19 cellular contexts compared by ENCODE assay signal in genomic region chr6:63449714-63450113, GRCh38.
DNase-seq lines count a peak whose midpoint lies in the region; ATAC-seq, FAIRE-seq and TF ChIP-seq lines count a peak whose summit lies in the region.
"Had no signal": no experiment of that assay in that cellular context is flagged by ENCODE, and none has a peak within 500 bp of the region (broad histone marks: within the 10 kb centered on the region; RNA-seq: fewer than 3 reads in every experiment).

No MANE protein-coding gene starts in this region.

- no peaks in the 10 kb centered on the region for H3K4me1 ChIP-seq in mesenchymal stem cell (ENCODE audit: control insufficient read depth, insufficient read depth, low read depth, low read length)
- H3K4me1 ChIP-seq in sigmoid colon, result peaks cover 0 to 23% (median 14%) of the 10 kb centered on the region in 4 donors
- H3K4me1 ChIP-seq in MM.1S (ENCODE audit: low read length), result no peaks in the 10 kb centered on the region

- H4K91ac ChIP-seq in mesenchymal stem cell (ENCODE audit: low read length), result no peak overlapping the region

- no peak overlapping the region for H3K23ac ChIP-seq in mesenchymal stem cell (ENCODE audit: low read length in 2 of 2)

- H3K4me2 ChIP-seq in mesenchymal stem cell (ENCODE audit: low read length, poor library complexity, severe bottlenecking), result no peak overlapping the region
- H3K4me2 ChIP-seq in MM.1S (ENCODE audit: low read depth, low read length), result no peak overlapping the region

- FAIRE-seq in GM12891 (lab: Jason Lieb, UNC), result no peak
- FAIRE-seq: GM12878, GM18507 had no signal

- peak in 3 of 4 donors; percentile 20 to 50 (median 22) for TF ChIP-seq EP300 in sigmoid colon (IDR thresholded peaks at IDR 0.05)

- H3K18ac ChIP-seq in mesenchymal stem cell (ENCODE audit: low read depth in 1 of 2, low read length in 2 of 2), result no peak overlapping the region

- H3K27ac ChIP-seq in mesenchymal stem cell (ENCODE audit: low read length, poor library complexity, severe bottlenecking) (no peak overlapping the region), sigmoid colon (peak overlapping the region in 3 of 4 donors; percentile 37 to 71 (median 40)), MM.1S (ENCODE audit: low read length) (no peak overlapping the region)

- ATAC-seq in HG02759 (IDR thresholded peaks at IDR 0.05; ENCODE audit: unreplicated experiment), result no peak
- ATAC-seq: GM12878 had no signal

- no peaks in the 10 kb centered on the region for H3K9me3 ChIP-seq in mesenchymal stem cell (ENCODE audit: control insufficient read depth, low read length)
- no peaks in the 10 kb centered on the region for H3K9me3 ChIP-seq in sigmoid colon
- no peaks in the 10 kb centered on the region for H3K9me3 ChIP-seq in MM.1S (replicated peaks; ENCODE audit: insufficient read depth, low read length)

- H3F3A ChIP-seq in MM.1S (ENCODE audit: insufficient read depth, low read length), result no peaks in the 10 kb centered on the region

- H3K36me3 ChIP-seq in mesenchymal stem cell (ENCODE audit: control insufficient read depth in 1 of 2, insufficient read depth in 2 of 2, low read depth in 1 of 2, low read length in 2 of 2), result no peaks in the 10 kb centered on the region
- H3K36me3 ChIP-seq in sigmoid colon, result no peaks in the 10 kb centered on the region
- no peaks in the 10 kb centered on the region for H3K36me3 ChIP-seq in MM.1S (replicated peaks; ENCODE audit: insufficient read depth, low read length)

- H3K9me2 ChIP-seq in MM.1S (replicated peaks; ENCODE audit: insufficient read depth, low read length), result no peaks in the 10 kb centered on the region

- H2AK5ac ChIP-seq in mesenchymal stem cell (ENCODE audit: low read length, severe bottlenecking), result no peak overlapping the region

- H4K8ac ChIP-seq in mesenchymal stem cell (ENCODE audit: low read length), result no peak overlapping the region

- H3K4me3 ChIP-seq in mesenchymal stem cell (ENCODE audit: insufficient read depth in 1 of 2, low read depth in 1 of 2, low read length in 2 of 2) (no peak overlapping the region), sigmoid colon (no peak overlapping the region), MM.1S (ENCODE audit: low read length) (no peak overlapping the region)
- H3K4me3 ChIP-seq: GM12878 had no signal

- DNase-seq in H4 (ENCODE audit: low spot score), result peak; percentile 21
- peak; percentile 5 for DNase-seq in mesenchymal stem cell
- no peak for DNase-seq in sigmoid colon
- DNase-seq in COLO668 (lab: John Stamatoyannopoulos, UW; ENCODE audit: unreplicated experiment), result no peak
- DNase-seq in GM12891 (ENCODE audit: insufficient read length, low spot score), result no peak
- no peak for DNase-seq in MM.1S
- DNase-seq: 8988T; C1 segment of cervical spinal cord; Caco-2; CD4-positive, alpha-beta memory T cell; DMS153; DND-41; GDM1; GOT3; H7; HCEC 1CT had no signal

- H4K20me1 ChIP-seq in MM.1S (ENCODE audit: insufficient read depth, low read length), result no peaks in the 10 kb centered on the region

- H2BK15ac ChIP-seq in mesenchymal stem cell (ENCODE audit: low read depth, poor library complexity, severe bottlenecking), result no peak overlapping the region

- TF ChIP-seq POLR2A in sigmoid colon (IDR thresholded peaks at IDR 0.05) (no peak), GM12891 (IDR thresholded peaks at IDR 0.05; ENCODE audit: low read depth, low read length) (no peak)

- intact Hi-C loops in sigmoid colon (cut with DNase I), result loop anchor here (2.0 kb wide), 1 partner anchor 57 kb away; no protein-coding TSS in a partner anchor

- H2BK120ac ChIP-seq in mesenchymal stem cell (ENCODE audit: low read depth, low read length), result no peak overlapping the region

- H3K27me3 ChIP-seq in mesenchymal stem cell (ENCODE audit: control insufficient read depth in 1 of 2, insufficient read depth in 1 of 2, low read length in 2 of 2), result no peaks in the 10 kb centered on the region
- H3K27me3 ChIP-seq in sigmoid colon, result no peaks in the 10 kb centered on the region
- H3K27me3 ChIP-seq in MM.1S (replicated peaks; ENCODE audit: insufficient read depth, low read length), result no peaks in the 10 kb centered on the region

- no peak overlapping the region for H2BK12ac ChIP-seq in mesenchymal stem cell (ENCODE audit: low read length in 2 of 2)

- no peak overlapping the region for H3K9ac ChIP-seq in mesenchymal stem cell (ENCODE audit: low read length)
- no peak overlapping the region for H3K9ac ChIP-seq in MM.1S (ENCODE audit: low read length)

- no peaks in the 10 kb centered on the region for H3K79me1 ChIP-seq in mesenchymal stem cell (replicated peaks; ENCODE audit: low read length, poor library complexity, severe bottlenecking)

- H3K4ac ChIP-seq in mesenchymal stem cell (ENCODE audit: low read depth in 1 of 2, low read length in 2 of 2), result no peak overlapping the region

- H3K14ac ChIP-seq in mesenchymal stem cell (ENCODE audit: low read length in 2 of 2), result no peak overlapping the region

- WGBS in mesenchymal stem cell, result 100% methylated on average over 1 of the region's 2 CpGs
- WGBS in sigmoid colon, 2 donors, result 83 to 92% methylated on average over 2 of the region's 2 CpGs

- no peak overlapping the region for H2BK5ac ChIP-seq in mesenchymal stem cell (ENCODE audit: low read depth, low read length, poor library complexity, severe bottlenecking)

- TF ChIP-seq CTCF in sigmoid colon (IDR thresholded peaks at IDR 0.05), result no peak
- TF ChIP-seq CTCF in MM.1S (IDR thresholded peaks at IDR 0.05; ENCODE audit: low read length), result no peak

- H2AFZ ChIP-seq in mesenchymal stem cell (ENCODE audit: low read depth, low read length) (no peak overlapping the region), MM.1S (ENCODE audit: low read length) (no peak overlapping the region)

- H3K79me2 ChIP-seq in MM.1S (ENCODE audit: low read length), result no peaks in the 10 kb centered on the region

TF ChIP-seq in GM12891, 5 proteins besides CTCF, POLR2A, EP300 and RAD21:
- TF ChIP-seq POLR2AphosphoS5 (IDR thresholded peaks at IDR 0.05; ENCODE audit: low read depth, low read length) (no peak), POU2F2 (IDR thresholded peaks at IDR 0.05; ENCODE audit: low read depth, low read length) (no peak)

Comparison
In these comparisons a context has a peak if more than half of its experiments do, and no peak if none do; other contexts are left out.
1. DNase-seq: peak in H4 (single experiment) and mesenchymal stem cell (single experiment); none in sigmoid colon (single experiment), COLO668 (single experiment), GM12891 (single experiment) and MM.1S (single experiment).
2. H3K27ac ChIP-seq: peak in sigmoid colon (3 of 4); none in mesenchymal stem cell (single experiment) and MM.1S (single experiment).